In the genomic region with DNA sequence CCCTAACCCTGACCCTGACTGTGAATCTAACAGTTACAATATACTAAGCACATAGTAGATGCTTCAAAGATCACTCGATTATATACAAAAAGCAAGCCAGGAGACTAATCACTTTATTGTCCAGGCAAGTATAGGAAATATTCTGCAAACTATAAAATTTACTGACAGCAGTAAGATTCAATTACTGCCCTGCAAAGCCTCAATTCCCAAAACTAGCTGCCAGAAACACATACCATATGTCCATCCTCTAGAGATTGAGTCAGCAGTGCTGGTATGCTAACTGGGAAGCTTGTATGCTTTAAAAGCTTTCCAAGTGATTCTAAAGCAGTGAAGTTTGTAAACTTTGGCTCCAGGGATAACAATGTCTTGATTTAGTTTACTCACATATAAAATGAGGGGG, we compare ENCODE assay signal across 1 cellular context.
TF ChIP-seq lines count a peak whose summit lies in the region.

No MANE protein-coding gene starts in this region.

TF ChIP-seq in GM23338, 12 proteins besides CTCF, POLR2A, EP300 and RAD21 (continued from another document):
- TF ChIP-seq ZNF462 (CRISPR knock-in tag; IDR thresholded peaks at IDR 0.05) (no peak), ZNF331 (CRISPR knock-in tag; IDR thresholded peaks at IDR 0.05; ENCODE audit: low read depth) (no peak), ZNF114 (CRISPR knock-in tag; IDR thresholded peaks at IDR 0.05) (no peak), EZH2phosphoT487 (IDR thresholded peaks at IDR 0.05; ENCODE audit: unreplicated experiment) (no peak), JUNB (IDR thresholded peaks at IDR 0.05; ENCODE audit: unreplicated experiment) (no peak)
TF ChIP-seq in GM23338: peak in this region for 0.
